Comparison of ENCODE assay signal across 8 cellular contexts in the genomic region with DNA sequence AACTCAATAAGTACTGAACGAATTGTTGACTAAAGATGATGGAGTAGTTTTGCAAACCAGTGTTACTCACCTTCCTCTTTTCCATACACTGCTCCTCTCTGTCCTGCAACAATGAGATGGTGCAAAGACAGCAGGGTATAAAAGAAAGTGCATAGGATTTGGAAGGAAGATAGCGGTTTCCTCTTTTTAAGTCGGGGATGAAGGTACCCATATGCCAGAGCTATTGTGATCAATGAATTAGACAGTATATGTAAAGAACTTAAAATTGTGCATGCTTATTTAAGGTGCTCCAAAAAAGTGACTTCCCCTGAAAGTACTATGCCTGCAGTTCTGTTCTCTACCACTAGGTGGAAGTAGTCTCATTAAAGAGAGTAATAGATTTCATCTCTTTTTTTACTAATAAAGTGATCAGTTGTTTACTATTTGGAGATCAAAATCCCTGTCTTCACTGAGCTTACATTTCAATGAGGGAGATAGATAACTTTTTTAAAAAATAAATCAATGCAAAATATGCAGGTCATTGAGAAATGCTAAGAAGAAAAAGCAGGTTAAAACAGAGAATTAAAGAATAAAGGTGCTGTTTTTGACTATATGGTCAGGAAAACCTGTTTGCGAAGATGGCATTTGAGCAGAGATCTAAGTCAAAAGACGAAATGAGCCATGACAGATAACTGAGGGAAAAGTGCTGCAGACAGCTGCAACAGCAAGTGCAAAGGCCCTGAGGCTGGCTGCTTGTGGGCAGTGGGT.
A peak's percentile ranks its signal among the peaks of the same experiment; 100 is the strongest.
DNase-seq lines count a peak whose midpoint lies in the region; ATAC-seq and TF ChIP-seq lines count a peak whose summit lies in the region.

No MANE protein-coding gene starts in this region.

- H3K4me1 ChIP-seq in left lung, result no peaks in the 10 kb centered on the region

- H3K27me3 ChIP-seq in left lung, result no peaks in the 10 kb centered on the region

- peaks cover 0 to 10% of the 10 kb centered on the region in 2 donors for H3K9me3 ChIP-seq in left lung

- peak; percentile 44 for ATAC-seq in HG02885 (IDR thresholded peaks at IDR 0.05; ENCODE audit: poor library complexity, unreplicated experiment)
- ATAC-seq in left lung, result peak; percentile 27
- ATAC-seq in GM21526 (IDR thresholded peaks at IDR 0.05; ENCODE audit: low FRiP score, unreplicated experiment), result no peak

- H3K4me3 ChIP-seq in WI38 (ENCODE audit: low read depth, low read length) (no peak overlapping the region), left lung (no peak overlapping the region)

- intact Hi-C loops in left lung (cut with DNase I), result no loop called here

- DNase-seq in CMK (ENCODE audit: low read depth) (peak; percentile 4), left lung (no peak), NCI-H510A (lab: John Stamatoyannopoulos, UW) (no peak), D341Med (ENCODE audit: low spot score) (no peak)
- DNase-seq in activated naive CD4-positive, alpha-beta T cell treated with Interleukin-2 at 50 U/mL for 16 hours, result no peak

- no peak overlapping the region for H3K27ac ChIP-seq in left lung

- TF ChIP-seq CTCF in WI38 (IDR thresholded peaks at IDR 0.05; ENCODE audit: low read depth, low read length), result peak; percentile 70
- peak; percentile 72 to 78 for TF ChIP-seq CTCF in left lung (IDR thresholded peaks at IDR 0.05)

- no peaks in the 10 kb centered on the region for H3K36me3 ChIP-seq in left lung
